ENCODE assay signal across 31 cellular contexts in genomic region chr3:33099109-33099645, GRCh38.
"Had no signal": no experiment of that assay in that cellular context is flagged by ENCODE, and none has a peak within 500 bp of the region (broad histone marks: within the 10 kb centered on the region; RNA-seq: fewer than 3 reads in every experiment).

No MANE protein-coding gene starts in this region.

- H3K4me3 Mint-ChIP-seq: activated B cell treated with CpG ODN at 0.5 μM for 24 hours; activated CD8-positive, alpha-beta T cell treated with anti-CD3 and anti-CD28 coated beads for 36 hours; activated naive CD4-positive, alpha-beta T cell treated with anti-CD3 and anti-CD28 coated beads, Interleukin-2, amount 50 U/mL, for 24 hours; activated naive CD8-positive, alpha-beta T cell treated with anti-CD3 and anti-CD28 coated beads, Interleukin-2, amount 50 U/mL, for 24 hours; stimulated activated effector memory CD8-positive, alpha-beta T cell treated with anti-CD3 and anti-CD28 coated beads, Interleukin-12 subunit alpha, Interleukin-12 subunit beta, amount 100 ng/mL, for 72 hours; stimulated activated naive CD8-positive, alpha-beta T cell treated with anti-CD3 and anti-CD28 coated beads, Interleukin-15, Interleukin-2, amounts not matched to agents 100 ng/mL and 50 ng/mL, for 24 hours had no signal

- ATAC-seq: activated CD8-positive, alpha-beta T cell treated with anti-CD3 and anti-CD28 coated beads for 36 hours; activated naive CD8-positive, alpha-beta T cell treated with anti-CD3 and anti-CD28 coated beads, Interleukin-2, amount 50 U/mL, for 24 hours; gastroesophageal sphincter; left colon; naive thymus-derived CD8-positive, alpha-beta T cell; stimulated activated effector memory CD8-positive, alpha-beta T cell treated with anti-CD3 and anti-CD28 coated beads, Interleukin-12 subunit alpha, Interleukin-12 subunit beta, amount 100 ng/mL, for 72 hours; T-cell had no signal

- H3K27me3 Mint-ChIP-seq: activated B cell treated with CpG ODN at 0.5 μM for 24 hours; activated naive CD8-positive, alpha-beta T cell treated with anti-CD3 and anti-CD28 coated beads, Interleukin-2, amount 50 U/mL, for 24 hours had no signal

- H3K9me3 ChIP-seq: colonic mucosa, esophagus squamous epithelium, gastroesophageal sphincter, sigmoid colon, thoracic aorta, upper lobe of left lung, vagina had no signal

- H3K27ac ChIP-seq: colonic mucosa, epithelial cell of prostate, esophagus squamous epithelium, gastroesophageal sphincter, sigmoid colon, thoracic aorta, upper lobe of left lung, vagina had no signal

- DNase-seq: activated B cell treated with CpG ODN at 0.5 μM for 24 hours; activated CD4-positive, alpha-beta T cell treated with anti-CD3 and anti-CD28 coated beads, Interleukin-2, amount 50 U/mL, for 1 hour; activated CD8-positive, alpha-beta T cell treated with anti-CD3 and anti-CD28 coated beads for 36 hours; activated naive CD8-positive, alpha-beta T cell treated with anti-CD3 and anti-CD28 coated beads, Interleukin-2, amount 50 U/mL, for 24 hours; activated T-cell treated with anti-CD3 and anti-CD28 coated beads, Interleukin-2, amount 50 U/mL, for 48 hours; amygdala; colonic mucosa; effector CD8-positive, alpha-beta T cell; esophagus squamous epithelium; hippocampal formation; left colon; mammary epithelial cell; naive thymus-derived CD8-positive, alpha-beta T cell; nucleus accumbens; sigmoid colon; small intestine; stimulated activated CD4-positive, alpha-beta T cell treated with anti-CD3 and anti-CD28 coated beads, Interleukin-4, amount 100 ng/mL, for 24 hours; T-cell; upper lobe of left lung had no signal

- H3K4me3 ChIP-seq: colonic mucosa, esophagus squamous epithelium, gastroesophageal sphincter, sigmoid colon, thoracic aorta, upper lobe of left lung, vagina had no signal

- H3K36me3 Mint-ChIP-seq: activated naive CD4-positive, alpha-beta T cell treated with anti-CD3 and anti-CD28 coated beads, Interleukin-2, amount 50 U/mL, for 24 hours; stimulated activated effector memory CD8-positive, alpha-beta T cell treated with anti-CD3 and anti-CD28 coated beads, Interleukin-12 subunit alpha, Interleukin-12 subunit beta, amount 100 ng/mL, for 72 hours had no signal

- FAIRE-seq: bronchial epithelial cell, endometrium, keratinocyte, small intestine had no signal

- H3K27me3 ChIP-seq: colonic mucosa, esophagus squamous epithelium, gastroesophageal sphincter, upper lobe of left lung, vagina had no signal

- H3K9me3 Mint-ChIP-seq: activated B cell treated with CpG ODN at 0.5 μM for 24 hours; activated CD8-positive, alpha-beta T cell treated with anti-CD3 and anti-CD28 coated beads for 36 hours; activated naive CD4-positive, alpha-beta T cell treated with anti-CD3 and anti-CD28 coated beads, Interleukin-2, amount 50 U/mL, for 24 hours; activated naive CD8-positive, alpha-beta T cell treated with anti-CD3 and anti-CD28 coated beads, Interleukin-2, amount 50 U/mL, for 24 hours; activated T-helper 2 cell treated with anti-CD3 and anti-CD28 coated beads, Interferon-gamma antibody, Interleukin-2, Interleukin-4, amounts not matched to agents 10 μg/mL and 5 μg/mL and 100 μg/mL, durations not matched to agents 14 hours and 24 hours and 36 hours; naive thymus-derived CD8-positive, alpha-beta T cell; neural crest cell; stimulated activated effector memory CD8-positive, alpha-beta T cell treated with anti-CD3 and anti-CD28 coated beads, Interleukin-12 subunit alpha, Interleukin-12 subunit beta, amount 100 ng/mL, for 72 hours; stimulated activated naive CD8-positive, alpha-beta T cell treated with anti-CD3 and anti-CD28 coated beads, Interleukin-15, Interleukin-2, amounts not matched to agents 100 ng/mL and 50 ng/mL, for 24 hours; T-cell had no signal

- H3K36me3 ChIP-seq: colonic mucosa, thoracic aorta, upper lobe of left lung, vagina had no signal

- H3K27ac Mint-ChIP-seq: activated B cell treated with CpG ODN at 0.5 μM for 24 hours; activated CD8-positive, alpha-beta T cell treated with anti-CD3 and anti-CD28 coated beads for 36 hours; activated naive CD4-positive, alpha-beta T cell treated with anti-CD3 and anti-CD28 coated beads, Interleukin-2, amount 50 U/mL, for 24 hours; activated naive CD8-positive, alpha-beta T cell treated with anti-CD3 and anti-CD28 coated beads, Interleukin-2, amount 50 U/mL, for 24 hours; activated T-helper 2 cell treated with anti-CD3 and anti-CD28 coated beads, Interferon-gamma antibody, Interleukin-2, Interleukin-4, amounts not matched to agents 10 μg/mL and 5 μg/mL and 100 μg/mL, durations not matched to agents 14 hours and 24 hours and 36 hours; naive thymus-derived CD8-positive, alpha-beta T cell; stimulated activated effector memory CD8-positive, alpha-beta T cell treated with anti-CD3 and anti-CD28 coated beads, Interleukin-12 subunit alpha, Interleukin-12 subunit beta, amount 100 ng/mL, for 72 hours; stimulated activated naive CD8-positive, alpha-beta T cell treated with anti-CD3 and anti-CD28 coated beads, Interleukin-15, Interleukin-2, amounts not matched to agents 100 ng/mL and 50 ng/mL, for 24 hours; T-cell had no signal

- H3K4me1 ChIP-seq: colonic mucosa had no signal
